In genomic region chr5:15320896-15321295, GRCh38 we compare ENCODE assay signal across 26 cellular contexts.
DNase-seq lines count a peak whose midpoint lies in the region; ATAC-seq and TF ChIP-seq lines count a peak whose summit lies in the region.
"Had no signal": no experiment of that assay in that cellular context is flagged by ENCODE, and none has a peak within 500 bp of the region (broad histone marks: within the 10 kb centered on the region; RNA-seq: fewer than 3 reads in every experiment).

No MANE protein-coding gene starts in this region.

- intact Hi-C loops in upper lobe of right lung (cut with DNase I) = no loop called here

- peak overlapping the region; percentile 45 for H3K27ac ChIP-seq in WERI-Rb-1
- no peak overlapping the region for H3K27ac ChIP-seq in upper lobe of right lung
- H3K27ac ChIP-seq: BLaER1, hepatocyte, KMS-11, psoas muscle, skin epidermis had no signal

- H3K4me3 ChIP-seq in WERI-Rb-1 (ENCODE audit: low read depth, low read length) (no peak overlapping the region), upper lobe of right lung (no peak overlapping the region)
- H3K4me3 ChIP-seq: BLaER1, hepatocyte, mucosa of descending colon, psoas muscle, skin epidermis had no signal

- DNase-seq in NCI-H1105 treated with DMSO at 0.1 percent for 48 hours (lab: John Stamatoyannopoulos, UW) = peak; percentile 37
- peak; percentile 95 for DNase-seq in WERI-Rb-1
- DNase-seq in hypothalamus (lab: John Stamatoyannopoulos, UW) = peak in 29 of 51 donors; percentile 0 to 65 (median 27)
- peak; percentile 27 for DNase-seq in putamen (ENCODE audit: low spot score)
- no peak for DNase-seq in upper lobe of right lung
- no peak for DNase-seq in activated T-cell treated with anti-CD3 and anti-CD28 coated beads, Interleukin-2, amount 50 U/mL, for 48 hours
- DNase-seq in dermis blood vessel endothelial cell = no peak
- no peak for DNase-seq in activated gamma-delta T cell treated with Interleukin-2 at 50 U/mL for 16 hours
- DNase-seq: activated B cell treated with CpG ODN at 0.5 μM for 24 hours; activated CD4-positive, alpha-beta T cell treated with anti-CD3 and anti-CD28 coated beads, Interleukin-2, amount 50 U/mL, for 48 hours; activated CD8-positive, alpha-beta memory T cell treated with anti-CD3 and anti-CD28 coated beads, Interleukin-2, amount 50 U/mL, for 4 hours; COR-L47; DND-41; effector memory CD4-positive, alpha-beta T cell; foreskin fibroblast; HCEC 1CT; mucosa of descending colon; NCI-H1436 treated with DMSO at 0.1 percent for 48 hours; NCI-H748 treated with DMSO at 0.1 percent for 48 hours; psoas muscle had no signal

- no peaks in the 10 kb centered on the region for H3K4me1 ChIP-seq in upper lobe of right lung
- H3K4me1 ChIP-seq: BLaER1, psoas muscle had no signal

- TF ChIP-seq CTCF in WERI-Rb-1 (IDR thresholded peaks at IDR 0.05; ENCODE audit: low read depth, low read length) = no peak
- no peak for TF ChIP-seq CTCF in upper lobe of right lung (IDR thresholded peaks at IDR 0.05)

- H3K9me3 ChIP-seq in WERI-Rb-1 (ENCODE audit: severe bottlenecking) (no peaks in the 10 kb centered on the region), upper lobe of right lung (no peaks in the 10 kb centered on the region)
- H3K9me3 ChIP-seq: BLaER1, mucosa of descending colon, psoas muscle had no signal

- H3K36me3 ChIP-seq in WERI-Rb-1 (no peaks in the 10 kb centered on the region), upper lobe of right lung (no peaks in the 10 kb centered on the region)
- H3K36me3 ChIP-seq: BLaER1 had no signal

- no peak for ATAC-seq in upper lobe of right lung
- ATAC-seq: activated naive CD4-positive, alpha-beta T cell treated with anti-CD3 and anti-CD28 coated beads, Interleukin-2, amount 50 U/mL, for 72 hours; activated T-helper 17 cell treated with anti-CD3 and anti-CD28 coated beads, Interleukin-2, amount 50 U/mL, for 72 hours; mucosa of descending colon; psoas muscle had no signal

- H3K27me3 ChIP-seq in WERI-Rb-1 (ENCODE audit: insufficient read depth, low read depth, severe bottlenecking) (no peaks in the 10 kb centered on the region), upper lobe of right lung (no peaks in the 10 kb centered on the region)
- H3K27me3 ChIP-seq: BLaER1, hepatocyte had no signal

Comparison
In these comparisons a context has a peak if more than half of its experiments do, and no peak if none do; other contexts are left out.
1. DNase-seq: peak in NCI-H1105 treated with DMSO at 0.1 percent for 48 hours (single experiment), WERI-Rb-1 (single experiment), hypothalamus (29 of 51) and putamen (single experiment); none in upper lobe of right lung (single experiment), activated T-cell treated with anti-CD3 and anti-CD28 coated beads, Interleukin-2, amount 50 U/mL, for 48 hours (0 of 2), dermis blood vessel endothelial cell (single experiment) and activated gamma-delta T cell treated with Interleukin-2 at 50 U/mL for 16 hours (single experiment).